Comparison of ENCODE assay signal across 1 cellular context in genomic region chr2:217655656-217656055, GRCh38.
TF ChIP-seq lines count a peak whose summit lies in the region.

No MANE protein-coding gene starts in this region.

TF ChIP-seq in IMR-90, 13 proteins besides CTCF, POLR2A, EP300 and RAD21 (continued from another document):
- TF ChIP-seq BHLHE40 (IDR thresholded peaks at IDR 0.05; ENCODE audit: low read depth, low read length) (no peak), FOS (IDR thresholded peaks at IDR 0.05; ENCODE audit: low read depth, low read length) (no peak), CHD1 (IDR thresholded peaks at IDR 0.05; ENCODE audit: low read depth, low read length) (no peak), SMC3 (IDR thresholded peaks at IDR 0.05; ENCODE audit: low read depth, low read length) (no peak), CEBPB (IDR thresholded peaks at IDR 0.05; ENCODE audit: low read depth, low read length) (no peak), USF2 (IDR thresholded peaks at IDR 0.05; ENCODE audit: low read depth, low read length) (no peak), NFE2L2 (IDR thresholded peaks at IDR 0.05; ENCODE audit: low read depth, low read length) (no peak), RFX5 (IDR thresholded peaks at IDR 0.05; ENCODE audit: low read depth, low read length) (no peak), MAFK (IDR thresholded peaks at IDR 0.05; ENCODE audit: low read depth, low read length) (no peak), ELK1 (IDR thresholded peaks at IDR 0.05; ENCODE audit: borderline replicate concordance, low read depth, low read length) (no peak)
